Comparison of ENCODE assay signal across 17 cellular contexts in the genomic region with DNA sequence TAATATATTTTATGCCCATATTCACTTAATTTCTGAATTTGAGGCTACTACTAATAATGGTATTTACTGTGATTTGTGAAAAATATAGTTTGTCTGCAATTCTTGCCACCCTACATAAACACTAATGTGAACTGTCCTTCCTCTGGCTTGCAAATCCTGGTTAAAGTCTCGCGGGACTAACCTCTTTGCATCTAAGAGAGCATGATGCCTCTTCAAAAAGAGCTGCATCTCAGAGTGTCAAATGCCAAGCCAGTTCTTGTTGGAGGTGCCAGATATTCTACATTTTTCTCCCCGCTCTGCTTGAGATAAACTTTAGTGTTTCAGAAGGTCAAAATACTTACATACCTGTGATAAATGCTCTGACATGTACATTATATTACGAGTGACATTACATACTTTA. TPM values are rescaled to one million over a fixed set of nuclear protein-coding genes. Genes with fewer than 3 reads are reported as not detected.
A peak's percentile ranks its signal among the peaks of the same experiment; 100 is the strongest.
DNase-seq lines count a peak whose midpoint lies in the region; ATAC-seq and TF ChIP-seq lines count a peak whose summit lies in the region.
"Had no signal": no experiment of that assay in that cellular context is flagged by ENCODE, and none has a peak within 500 bp of the region (broad histone marks: within the 10 kb centered on the region; RNA-seq: fewer than 3 reads in every experiment).

No MANE protein-coding gene starts in this region.

- POLR2A ChIA-PET in IMR-90 (lab: Charles Lee; ENCODE audit: unreplicated experiment), result no interaction called here
- POLR2A ChIA-PET in activated CD4-positive, alpha-beta memory T cell treated with anti-CD3 and anti-CD28 coated beads, Interleukin-2, amount 10 ng/mL, durations not matched to agents 7 days and 5 days (lab: Charles Lee), result no interaction called here

- dilution Hi-C loops in IMR-90 (cut with HindIII; ENCODE audit: low sequenced_read_pairs, unreplicated experiment), result no loop called here

- no peaks in the 10 kb centered on the region for H3K9me3 Mint-ChIP-seq in neural crest cell
- H3K9me3 Mint-ChIP-seq in activated CD4-positive, alpha-beta memory T cell treated with anti-CD3 and anti-CD28 coated beads, Interleukin-2, amount 10 ng/mL, durations not matched to agents 7 days and 5 days, result no peaks in the 10 kb centered on the region
- H3K9me3 Mint-ChIP-seq: activated T-cell treated with anti-CD3 and anti-CD28 coated beads, Interleukin-2, amount 50 U/mL, for 72 hours had no signal

- H3K9me1 ChIP-seq in IMR-90 (ENCODE audit: insufficient read depth, low read length), result no peaks in the 10 kb centered on the region

- no peak overlapping the region for H2BK20ac ChIP-seq in IMR-90 (ENCODE audit: low read depth, low read length)

- no peak overlapping the region for H2AK9ac ChIP-seq in IMR-90 (replicated peaks; ENCODE audit: low read depth, low read length, poor library complexity)

- TF ChIP-seq RAD21 in IMR-90 (IDR thresholded peaks at IDR 0.05; ENCODE audit: low read length), result no peak

- H2BK5ac ChIP-seq in IMR-90 (ENCODE audit: low read depth, low read length, poor library complexity, severe bottlenecking), result no peak overlapping the region

- H3K9me3 ChIP-seq in BLaER1, result no peaks in the 10 kb centered on the region
- H3K9me3 ChIP-seq in IMR-90 (ENCODE audit: control insufficient read depth, insufficient read depth, low read length), result no peaks in the 10 kb centered on the region

- H3K4me3 ChIP-seq in BLaER1, result no peak overlapping the region
- no peak overlapping the region for H3K4me3 ChIP-seq in IMR-90 (ENCODE audit: insufficient read depth, low read depth, low read length)
- H3K4me3 ChIP-seq in epithelial cell of proximal tubule (ENCODE audit: low read depth, low read length), result peak overlapping the region; percentile 77
- H3K4me3 ChIP-seq: GM23248, SK-N-MC had no signal

- no peak overlapping the region for H4K91ac ChIP-seq in IMR-90 (ENCODE audit: insufficient read depth, low read depth, low read length)

- TF ChIP-seq CTCF in IMR-90 (conservative IDR thresholded peaks at IDR 0.05; ENCODE audit: low read depth, low read length) (no peak), epithelial cell of proximal tubule (conservative IDR thresholded peaks at IDR 0.05; ENCODE audit: low read depth, low read length) (no peak), neural crest cell (conservative IDR thresholded peaks at IDR 0.05) (no peak)

- H3K27ac Mint-ChIP-seq in neural crest cell (ENCODE audit: unreplicated experiment), result no peak overlapping the region
- no peak overlapping the region for H3K27ac Mint-ChIP-seq in activated CD4-positive, alpha-beta memory T cell treated with anti-CD3 and anti-CD28 coated beads, Interleukin-2, amount 10 ng/mL, durations not matched to agents 7 days and 5 days
- H3K27ac Mint-ChIP-seq: activated T-cell treated with anti-CD3 and anti-CD28 coated beads, Interleukin-2, amount 50 U/mL, for 72 hours; CD8-positive, alpha-beta memory T cell had no signal

- H3K79me1 ChIP-seq in IMR-90 (ENCODE audit: low read depth in 1 of 2, low read length in 2 of 2), result peaks cover 7 to 35% of the 10 kb centered on the region in 2 experiments

- no peak overlapping the region for H2AK5ac ChIP-seq in IMR-90 (ENCODE audit: low read depth, low read length)

- BruUV-seq in IMR-90 (replicated peaks; lab: Mats Ljungman, UMichigan), result no TSS peak

- H4K5ac ChIP-seq in IMR-90 (ENCODE audit: low read depth, low read length), result no peak overlapping the region

- H3K9ac ChIP-seq in BLaER1, result peak overlapping the region; percentile 23; the same call in 1 of the 2 replicates
- no peak overlapping the region for H3K9ac ChIP-seq in IMR-90 (ENCODE audit: low read depth, low read length)
- H3K9ac ChIP-seq: GM23248 had no signal

- no peak for DNase-seq in IMR-90
- DNase-seq in epithelial cell of proximal tubule (ENCODE audit: low read depth), result no peak
- DNase-seq in neural crest cell (ENCODE audit: low read depth, low spot score), result no peak
- DNase-seq in activated CD4-positive, alpha-beta memory T cell treated with anti-CD3 and anti-CD28 coated beads, Interleukin-2, amount 10 ng/mL, durations not matched to agents 7 days and 5 days, result no peak
- DNase-seq in Kasumi-1 (lab: John Stamatoyannopoulos, UW), result no peak
- DNase-seq: activated T-cell treated with anti-CD3 and anti-CD28 coated beads, Interleukin-2, amount 50 U/mL, for 72 hours; CD8-positive, alpha-beta memory T cell; GM23248; NCI-H1092 treated with DMSO at 0.1 percent for 48 hours; NCI-H526; occipital lobe; stimulated activated naive CD4-positive, alpha-beta T cell treated with Interleukin-2 at 50 U/mL for 16 hours had no signal

- no peaks in the 10 kb centered on the region for H3K27me3 ChIP-seq in BLaER1
- no peaks in the 10 kb centered on the region for H3K27me3 ChIP-seq in IMR-90 (ENCODE audit: control insufficient read depth, insufficient read depth, low read length)

- no peak overlapping the region for H4K8ac ChIP-seq in IMR-90 (ENCODE audit: low read depth in 2 of 2, low read length in 2 of 2)

- H3K36me3 ChIP-seq in BLaER1 (peaks cover 5% of the 10 kb centered on the region; the same call in 1 of the 2 replicates), IMR-90 (ENCODE audit: control insufficient read depth, insufficient read depth, low read length) (no peaks in the 10 kb centered on the region; the same call in 1 of the 2 replicates)

- H3K36me3 Mint-ChIP-seq in neural crest cell (ENCODE audit: low read depth), result no peaks in the 10 kb centered on the region
- no peaks in the 10 kb centered on the region for H3K36me3 Mint-ChIP-seq in activated CD4-positive, alpha-beta memory T cell treated with anti-CD3 and anti-CD28 coated beads, Interleukin-2, amount 10 ng/mL, durations not matched to agents 7 days and 5 days (ENCODE audit: low read depth)
- H3K36me3 Mint-ChIP-seq: CD8-positive, alpha-beta memory T cell had no signal

- ATAC-seq in IMR-90 (ENCODE audit: low read depth), result no peak
- ATAC-seq in GM21528 (IDR thresholded peaks at IDR 0.05; ENCODE audit: low FRiP score, unreplicated experiment), result no peak
- ATAC-seq in HG02885 (IDR thresholded peaks at IDR 0.05; ENCODE audit: poor library complexity, unreplicated experiment), result no peak
- ATAC-seq: activated T-cell treated with anti-CD3 and anti-CD28 coated beads, Interleukin-2, amount 50 U/mL, for 72 hours had no signal

- no peaks in the 10 kb centered on the region for H3K27me3 Mint-ChIP-seq in neural crest cell (ENCODE audit: low read depth)
- H3K27me3 Mint-ChIP-seq in activated CD4-positive, alpha-beta memory T cell treated with anti-CD3 and anti-CD28 coated beads, Interleukin-2, amount 10 ng/mL, durations not matched to agents 7 days and 5 days, result peaks cover 22% of the 10 kb centered on the region

- H2AFZ ChIP-seq in IMR-90 (replicated peaks; ENCODE audit: low read length, poor library complexity), result no peak overlapping the region
- H2AFZ ChIP-seq: GM23248 had no signal

- TF ChIP-seq POLR2A in IMR-90 (IDR thresholded peaks at IDR 0.05; ENCODE audit: low read depth, low read length), result no peak

- no CpG with 5 or more reads among the region's 4 CpGs for WGBS in IMR-90 (ENCODE audit: extremely low coverage in 2 of 2, insufficient read length in 1 of 2), 2 experiments

- H2BK15ac ChIP-seq in IMR-90 (ENCODE audit: low read depth, low read length), result no peak overlapping the region

- peak overlapping the region; percentile 98 for H3K4me3 Mint-ChIP-seq in neural crest cell
- H3K4me3 Mint-ChIP-seq in activated CD4-positive, alpha-beta memory T cell treated with anti-CD3 and anti-CD28 coated beads, Interleukin-2, amount 10 ng/mL, durations not matched to agents 7 days and 5 days, result no peak overlapping the region
- H3K4me3 Mint-ChIP-seq: activated T-cell treated with anti-CD3 and anti-CD28 coated beads, Interleukin-2, amount 50 U/mL, for 72 hours; CD8-positive, alpha-beta memory T cell had no signal

- in situ Hi-C loops in IMR-90 (cut with MboI; ENCODE audit: low sequenced_read_pairs), result loop anchor here (5.0 kb wide), 1 partner anchor 163 kb away; no protein-coding TSS in a partner anchor

- no peak overlapping the region for H3K27ac ChIP-seq in BLaER1
- no peak overlapping the region for H3K27ac ChIP-seq in IMR-90 (ENCODE audit: insufficient read depth, low read length)
- H3K27ac ChIP-seq: epithelial cell of prostate, GM23248, SK-N-MC had no signal

- no peak overlapping the region for H3K56ac ChIP-seq in IMR-90 (ENCODE audit: extremely low read depth, insufficient read depth, low read length)

- H3K18ac ChIP-seq in IMR-90 (ENCODE audit: low read depth, low read length), result no peak overlapping the region

- no peak overlapping the region for H2BK120ac ChIP-seq in IMR-90 (ENCODE audit: low read depth, low read length)

- CTCF ChIA-PET in IMR-90 (lab: Yijun Ruan, JAX), result no interaction called here
- CTCF ChIA-PET in activated CD4-positive, alpha-beta memory T cell treated with anti-CD3 and anti-CD28 coated beads, Interleukin-2, amount 10 ng/mL, durations not matched to agents 7 days and 5 days (lab: Charles Lee), result no interaction called here

- H3K14ac ChIP-seq in IMR-90 (replicated peaks; ENCODE audit: low read depth, low read length), result no peak overlapping the region

- H3K4ac ChIP-seq in IMR-90 (ENCODE audit: low read depth, low read length), result no peak overlapping the region

- peaks cover 48% of the 10 kb centered on the region for H3K4me1 ChIP-seq in BLaER1
- H3K4me1 ChIP-seq in IMR-90 (ENCODE audit: control insufficient read depth, insufficient read depth, low read length), result no peaks in the 10 kb centered on the region

- H3K4me1 Mint-ChIP-seq in neural crest cell, result peaks cover 46% of the 10 kb centered on the region
- H3K4me1 Mint-ChIP-seq in activated CD4-positive, alpha-beta memory T cell treated with anti-CD3 and anti-CD28 coated beads, Interleukin-2, amount 10 ng/mL, durations not matched to agents 7 days and 5 days, result peaks cover 11% of the 10 kb centered on the region

- H3K4me2 ChIP-seq in BLaER1 (peak overlapping the region; percentile 85), IMR-90 (ENCODE audit: low read depth, low read length) (0 out of 2 replicates have a peak overlapping the region, but pooled peaks have one; percentile 78)

- intact Hi-C loops in IMR-90 (cut with micrococcal nuclease), result loop anchor here (5.0 kb wide), 1 partner anchor 118 kb away; no protein-coding TSS in a partner anchor

- peaks cover 10% of the 10 kb centered on the region for H4K20me1 ChIP-seq in BLaER1
- H4K20me1 ChIP-seq in IMR-90 (ENCODE audit: insufficient read depth, low read length), result no peaks in the 10 kb centered on the region

- H3K23ac ChIP-seq in IMR-90 (ENCODE audit: low read depth, low read length), result peak overlapping the region; percentile 21; the same call in 1 of the 2 replicates

TF ChIP-seq in IMR-90, 13 proteins besides CTCF, POLR2A, EP300 and RAD21 (continues in another document):
- TF ChIP-seq RCOR1 (IDR thresholded peaks at IDR 0.05; ENCODE audit: insufficient replicate concordance, low read length), result no peak
- TF ChIP-seq CHD1 (IDR thresholded peaks at IDR 0.05; ENCODE audit: low read depth, low read length), result no peak

RNA-seq across cellular contexts. Expression of a gene that starts 2.1 kb away (rescaled TPM):
- total RNA-seq in IMR-90 (2012; rRNA removed) (7.3 and 8.9 TPM in 2 replicates), epithelial cell of proximal tubule (8.0 and 14.4 TPM in 2 replicates), neural crest cell (21.6 and 22.6 TPM in 2 replicates)
- 2.8 and 2.9 TPM in 2 replicates for polyA plus RNA-seq in IMR-90 (2012; rRNA removed)
- 0.87 and 1.3 TPM in 2 replicates for polyA plus RNA-seq in IMR-90 (2012; cell fraction: cytosol; rRNA removed)
- polyA plus RNA-seq in IMR-90 (2012; cell fraction: nucleus; rRNA removed; ENCODE audit: low replicate concordance), result 1.2 and 6.8 TPM in 2 replicates
- total RNA-seq in activated CD4-positive, alpha-beta memory T cell treated with anti-CD3 and anti-CD28 coated beads, Interleukin-2, amount 10 ng/mL, durations not matched to agents 7 days and 5 days, result not detected
